Comparison of ENCODE assay signal across 21 cellular contexts in the genomic region with DNA sequence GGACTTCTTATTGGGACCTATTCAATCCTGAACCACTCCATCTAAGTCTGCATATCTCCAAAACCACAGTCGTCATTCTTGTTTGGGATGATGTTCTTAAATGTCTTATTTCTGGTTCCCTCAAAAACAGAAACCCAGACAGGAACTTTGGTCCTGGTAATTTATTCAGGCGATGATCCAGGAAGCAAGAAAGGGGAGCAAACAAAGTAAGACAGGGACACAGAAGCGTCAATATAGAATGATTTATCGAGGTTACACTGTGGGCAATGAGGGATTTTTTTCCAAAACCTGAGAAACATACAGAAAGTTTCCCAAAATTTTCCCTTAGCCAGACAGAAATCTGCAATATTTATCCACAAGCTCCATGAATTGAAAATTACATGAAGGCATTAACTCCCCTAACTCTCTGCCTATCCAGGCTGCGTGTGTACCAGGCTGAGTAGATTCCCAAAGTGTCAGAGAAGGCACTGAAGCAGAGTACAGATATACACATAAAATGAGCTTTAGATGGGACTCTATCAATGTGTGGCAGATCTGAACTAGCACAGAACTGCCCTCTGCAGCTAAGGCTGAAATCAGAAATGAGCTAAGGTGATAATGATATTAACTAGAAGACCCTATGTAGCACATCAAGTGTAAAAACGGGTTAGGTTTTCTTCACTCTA. TPM values are rescaled to one million over a fixed set of nuclear protein-coding genes. Genes with fewer than 3 reads are reported as not detected.
DNase-seq lines count a peak whose midpoint lies in the region; ATAC-seq, FAIRE-seq and TF ChIP-seq lines count a peak whose summit lies in the region.
"Had no signal": no experiment of that assay in that cellular context is flagged by ENCODE, and none has a peak within 500 bp of the region (broad histone marks: within the 10 kb centered on the region; RNA-seq: fewer than 3 reads in every experiment).

No MANE protein-coding gene starts in this region.

- intact Hi-C loops in HepG2 (cut with micrococcal nuclease; ENCODE audit: unreplicated experiment): no loop called here

- 44% methylated on average over 6 of the region's 6 CpGs for WGBS in liver
- 10% methylated on average over 6 of the region's 6 CpGs for WGBS in HepG2 (ENCODE audit: low lambda C conversion rate)

- no peaks in the 10 kb centered on the region for H3K9me2 ChIP-seq in SU-DHL-6 (replicated peaks; ENCODE audit: insufficient read depth, low read length)

- H3K4me1 ChIP-seq in liver (ENCODE audit: control insufficient read depth in 4 of 4, insufficient read depth in 4 of 4, low read length in 3 of 4): peaks cover 0 to 11% (median 9%) of the 10 kb centered on the region in 4 donors
- H3K4me1 ChIP-seq in HepG2 (ENCODE audit: insufficient read depth, low read length): no peaks in the 10 kb centered on the region
- H3K4me1 ChIP-seq in osteoblast (ENCODE audit: insufficient read depth, low read length): no peaks in the 10 kb centered on the region
- H3K4me1 ChIP-seq: BE2C had no signal

- H3K79me2 ChIP-seq in HepG2 (ENCODE audit: insufficient read depth, low read length): no peaks in the 10 kb centered on the region
- 0 out of 2 replicates have a peak, but pooled peaks cover 2% of the 10 kb centered on the region for H3K79me2 ChIP-seq in SU-DHL-6 (ENCODE audit: insufficient read depth, low read length)
- H3K79me2 ChIP-seq in osteoblast (ENCODE audit: insufficient read depth, low read length): no peaks in the 10 kb centered on the region

- H3K36me3 ChIP-seq in liver (ENCODE audit: control insufficient read depth in 4 of 4, insufficient read depth in 3 of 4, low read depth in 1 of 4, low read length in 3 of 4) (no peaks in the 10 kb centered on the region), HepG2 (replicated peaks in 1 of 2; ENCODE audit: control insufficient read depth in 1 of 2, insufficient read depth in 2 of 2, low read length in 2 of 2) (no peaks in the 10 kb centered on the region), SU-DHL-6 (ENCODE audit: low read length) (no peaks in the 10 kb centered on the region), osteoblast (ENCODE audit: insufficient read depth, low read length) (no peaks in the 10 kb centered on the region)
- H3K36me3 ChIP-seq: BE2C had no signal

- TF ChIP-seq RAD21 in liver (IDR thresholded peaks at IDR 0.05) (peak in 1 of 2 donors; percentile 16), HepG2 (CRISPR knock-in tag; IDR thresholded peaks at IDR 0.05) (no peak)

- TF ChIP-seq EP300 in HepG2 (IDR thresholded peaks at IDR 0.05; ENCODE audit: low read depth in 2 of 2, low read length in 2 of 2) (no peak), HepG2 (CRISPR knock-in tag; IDR thresholded peaks at IDR 0.05; ENCODE audit: borderline replicate concordance) (no peak)

- TF ChIP-seq CTCF in liver (IDR thresholded peaks at IDR 0.05; ENCODE audit: low read depth, low read length, missing input control) (no peak), HepG2 (CRISPR knock-in tag; IDR thresholded peaks at IDR 0.05) (no peak), SU-DHL-6 (IDR thresholded peaks at IDR 0.05; ENCODE audit: insufficient read depth, low read length, poor library complexity, severe bottlenecking) (no peak), osteoblast (IDR thresholded peaks at IDR 0.05; ENCODE audit: extremely low read depth, low read depth, low read length) (no peak)

- FAIRE-seq in HepG2 (lab: Jason Lieb, UNC): no peak
- FAIRE-seq: D721Med had no signal

- BruUV-seq in HepG2 (replicated peaks; lab: Mats Ljungman, UMichigan): no TSS peak

- H3K4me2 ChIP-seq in HepG2 (ENCODE audit: low read depth, low read length) (no peak overlapping the region), SU-DHL-6 (ENCODE audit: low read depth, low read length, poor library complexity, severe bottlenecking) (peak overlapping the region; percentile 40), osteoblast (ENCODE audit: insufficient read depth, low read length) (peak overlapping the region; percentile 16)

- no peaks in the 10 kb centered on the region for H3K9me3 ChIP-seq in liver (ENCODE audit: control insufficient read depth in 4 of 4, low read length in 3 of 4)
- no peaks in the 10 kb centered on the region for H3K9me3 ChIP-seq in HepG2 (ENCODE audit: low read length)
- no peaks in the 10 kb centered on the region for H3K9me3 ChIP-seq in SU-DHL-6 (ENCODE audit: insufficient read depth, low read length)
- no peaks in the 10 kb centered on the region for H3K9me3 ChIP-seq in osteoblast (ENCODE audit: low read depth, low read length)
- H3K9me3 ChIP-seq: BE2C had no signal

- POLR2A ChIA-PET in HepG2 (lab: Yijun Ruan, JAX): no interaction called here

- ATAC-seq in HepG2: no peak
- ATAC-seq: HCT116 had no signal

- H3K9ac ChIP-seq in liver (ENCODE audit: low read depth in 1 of 2, low read length in 2 of 2) (no peak overlapping the region), HepG2 (ENCODE audit: insufficient read depth, low read depth, low read length) (no peak overlapping the region), SU-DHL-6 (ENCODE audit: low read length) (no peak overlapping the region)

- CTCF ChIA-PET in HepG2 (lab: Yijun Ruan, JAX; ENCODE audit: low intra/inter-chr PET ratio, low total read pairs): no interaction called here

- in situ Hi-C loops in HepG2 (cut with HindIII; ENCODE audit: extremely low pct_ligation_motif_present, low pct_unique_long_range_greater_than_20kb): no loop called here

- no peak for DNase-seq in HepG2 (ENCODE audit: low spot score)
- DNase-seq in NAMALWA (ENCODE audit: low spot score): peak; percentile 59
- no peak for DNase-seq in osteoblast (ENCODE audit: insufficient read length, low spot score, missing footprints)
- no peak for DNase-seq in cerebellar nuclear complex (lab: John Stamatoyannopoulos, UW)
- DNase-seq in AML-193 (lab: John Stamatoyannopoulos, UW): no peak
- DNase-seq in substantia nigra (lab: John Stamatoyannopoulos, UW): no peak
- DNase-seq: 8988T; ACHN; BE2C; CD4-positive, alpha-beta memory T cell; COR-L47; DMS153; DMS79 treated with DMSO at 0.1 percent for 48 hours; GDM1; KG1 had no signal

- H3K4me3 ChIP-seq in liver (ENCODE audit: low read depth in 1 of 3, low read length in 3 of 3) (peak overlapping the region in 2 of 3 donors; percentile 37), HepG2 (replicated peaks in 1 of 3; ENCODE audit: insufficient read depth in 1 of 3, low read depth in 2 of 3, low read length in 3 of 3) (no peak overlapping the region), SU-DHL-6 (ENCODE audit: insufficient read depth, low read length, poor library complexity, severe bottlenecking) (no peak overlapping the region), osteoblast (ENCODE audit: insufficient read depth, low read length) (no peak overlapping the region)

- H3F3A ChIP-seq in SU-DHL-6 (ENCODE audit: insufficient read depth): no peaks in the 10 kb centered on the region

- H3K27me3 ChIP-seq in liver (ENCODE audit: control insufficient read depth in 4 of 4, insufficient read depth in 4 of 4, low read length in 3 of 4): no peaks in the 10 kb centered on the region
- no peaks in the 10 kb centered on the region; a peak in 1 of 5 replicates for H3K27me3 ChIP-seq in HepG2 (ENCODE audit: control insufficient read depth in 1 of 2, insufficient read depth in 2 of 2, low read length in 2 of 2)
- H3K27me3 ChIP-seq in SU-DHL-6 (ENCODE audit: low read length): no peaks in the 10 kb centered on the region
- H3K27me3 ChIP-seq in osteoblast (ENCODE audit: insufficient read depth, low read length): no peaks in the 10 kb centered on the region
- H3K27me3 ChIP-seq: BE2C had no signal

- H3K27ac ChIP-seq in liver (ENCODE audit: low read depth in 1 of 2, low read length in 2 of 2): no peak overlapping the region
- no peak overlapping the region for H3K27ac ChIP-seq in HepG2 (ENCODE audit: extremely low read length, insufficient read depth, low read length)
- H3K27ac ChIP-seq in SU-DHL-6 (ENCODE audit: low read depth, low read length): peak overlapping the region; percentile 43
- no peak overlapping the region for H3K27ac ChIP-seq in osteoblast (ENCODE audit: low read depth, low read length)
- H3K27ac ChIP-seq in substantia nigra (ENCODE audit: low read depth, low read length, poor library complexity, severe bottlenecking): no peak overlapping the region
- H3K27ac ChIP-seq: C4-2B had no signal

- TF ChIP-seq POLR2A in HepG2 (IDR thresholded peaks at IDR 0.05; ENCODE audit: insufficient read depth in 1 of 2, low read depth in 2 of 2, low read length in 2 of 2): no peak

- no peak overlapping the region for H2AFZ ChIP-seq in HepG2 (ENCODE audit: low read length)
- no peak overlapping the region for H2AFZ ChIP-seq in SU-DHL-6 (ENCODE audit: low read depth, low read length, severe bottlenecking)
- peak overlapping the region; percentile 9 for H2AFZ ChIP-seq in osteoblast (ENCODE audit: low read length)

- H4K20me1 ChIP-seq in HepG2 (ENCODE audit: insufficient read depth, low read length): no peaks in the 10 kb centered on the region
- no peaks in the 10 kb centered on the region for H4K20me1 ChIP-seq in SU-DHL-6 (ENCODE audit: low read depth, low read length)
- no peaks in the 10 kb centered on the region for H4K20me1 ChIP-seq in osteoblast (ENCODE audit: insufficient read depth, low read length)

TF ChIP-seq in HepG2, 621 proteins besides CTCF, POLR2A, EP300 and RAD21 (continues in another document):
- TF ChIP-seq ZNF468 (CRISPR knock-in tag; IDR thresholded peaks at IDR 0.05): no peak

RNA-seq across cellular contexts. Expression of a gene that starts 43.2 kb away (rescaled TPM):
- total RNA-seq in liver (under 1 TPM; under 0.01 to 0.08 TPM), HepG2 (2016; rRNA removed; fragmentation: Illumina TruSeq; extraction: Trizol) (not detected in 2 replicates), osteoblast (1.8 and 2.4 TPM in 2 replicates)
- polyA plus RNA-seq in liver (under 1 TPM in 1 of 2 donors, not detected in 1; 0.05 TPM), HepG2 (2011; rRNA removed) (not detected in 2 replicates)
- not detected in 2 replicates for total RNA-seq in HepG2 (2016; cell fraction: cytosol; rRNA removed; fragmentation: Illumina TruSeq; extraction: Trizol; ENCODE audit: low read depth)
- total RNA-seq in HepG2 (2016; cell fraction: insoluble cytoplasmic fraction; rRNA removed; fragmentation: Illumina TruSeq; extraction: Trizol): not detected in 2 replicates
- not detected in 2 replicates for total RNA-seq in HepG2 (2016; cell fraction: membrane; rRNA removed; fragmentation: Illumina TruSeq; extraction: Trizol)
- total RNA-seq in HepG2 (2016; cell fraction: nucleus; rRNA removed; fragmentation: Illumina TruSeq; extraction: Trizol): not detected in 2 replicates
- polyA plus RNA-seq in HepG2 (2011; cell fraction: cytosol; rRNA removed): not detected in 2 replicates
- polyA plus RNA-seq in HepG2 (2011; cell fraction: nucleus; rRNA removed): not detected in 2 replicates
- polyA plus RNA-seq in HepG2 (2012): not detected in 2 replicates
- polyA plus RNA-seq in HepG2 (2016; cell fraction: cytosol; fragmentation: Illumina TruSeq; extraction: Trizol; ENCODE audit: low read depth): not detected in 2 replicates
- polyA plus RNA-seq in HepG2 (2016; cell fraction: insoluble cytoplasmic fraction; fragmentation: Illumina TruSeq; extraction: Trizol; ENCODE audit: low read depth): not detected in 2 replicates
- polyA plus RNA-seq in HepG2 (2016; cell fraction: membrane; fragmentation: Illumina TruSeq; extraction: Trizol; ENCODE audit: low read depth): not detected in 2 replicates
- not detected in 2 replicates for polyA plus RNA-seq in HepG2 (2016; cell fraction: nucleus; fragmentation: Illumina TruSeq; extraction: Trizol; ENCODE audit: insufficient read depth, low read depth)
- polyA minus RNA-seq in HepG2 (2011; rRNA and poly(A)+ RNA removed; ENCODE audit: low replicate concordance): 0.96 TPM in 1 of 2 replicates, not detected in the other
- not detected in 2 replicates for polyA minus RNA-seq in HepG2 (2011; cell fraction: cytosol; rRNA and poly(A)+ RNA removed)
- not detected in 2 replicates for polyA minus RNA-seq in HepG2 (2011; cell fraction: nucleus; rRNA and poly(A)+ RNA removed)
- total RNA-seq: HT-29 had no signal

Comparison
In these comparisons a context has a peak if more than half of its experiments do, and no peak if none do; other contexts are left out.
1. H3K4me3 ChIP-seq: peak in liver (2 of 3); none in HepG2 (0 of 3), SU-DHL-6 (single experiment) and osteoblast (single experiment).